14 cellular contexts compared by ENCODE assay signal in the genomic region with DNA sequence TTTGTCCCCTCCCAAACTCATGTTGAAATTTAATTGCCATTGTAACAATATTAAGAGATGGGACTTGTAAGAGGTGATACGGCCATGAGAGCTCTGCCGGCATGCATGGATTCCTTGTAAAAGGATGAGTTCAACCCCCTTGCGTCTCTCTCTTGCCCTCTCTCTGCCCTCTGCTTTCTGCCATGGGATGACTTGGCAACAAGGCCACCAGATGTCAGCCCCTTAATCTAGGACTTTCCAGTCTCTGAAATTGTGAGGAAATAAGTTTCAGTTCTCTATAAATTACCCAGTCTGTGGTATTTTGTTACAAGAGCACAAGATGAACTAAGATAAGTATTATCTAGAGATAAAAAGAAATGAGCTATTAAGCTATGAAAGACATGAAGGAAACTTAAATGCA.
DNase-seq lines count a peak whose midpoint lies in the region; ATAC-seq, FAIRE-seq and TF ChIP-seq lines count a peak whose summit lies in the region.
"Had no signal": no experiment of that assay in that cellular context is flagged by ENCODE, and none has a peak within 500 bp of the region (broad histone marks: within the 10 kb centered on the region; RNA-seq: fewer than 3 reads in every experiment).

No MANE protein-coding gene starts in this region.

- no peak for TF ChIP-seq CTCF in DOHH2 (IDR thresholded peaks at IDR 0.05; ENCODE audit: low read depth, low read length, poor library complexity, severe bottlenecking)

- no peaks in the 10 kb centered on the region for H3K36me3 ChIP-seq in DOHH2 (ENCODE audit: control insufficient read depth, low read length)
- H3K36me3 ChIP-seq: heart right ventricle, MG63, WERI-Rb-1 had no signal

- no peaks in the 10 kb centered on the region for H4K20me1 ChIP-seq in DOHH2 (ENCODE audit: control insufficient read depth, insufficient read depth, low read depth, low read length)

- no peaks in the 10 kb centered on the region for H3K79me2 ChIP-seq in DOHH2 (ENCODE audit: control insufficient read depth, low read length)

- no peaks in the 10 kb centered on the region for H3K9me3 ChIP-seq in DOHH2 (ENCODE audit: control insufficient read depth, insufficient read depth, low read length)
- H3K9me3 ChIP-seq: heart right ventricle, MG63 had no signal

- 0 out of 2 replicates have a peak, but pooled peaks cover 2% of the 10 kb centered on the region for H3F3A ChIP-seq in DOHH2 (ENCODE audit: control insufficient read depth, insufficient read depth)

- no peak for FAIRE-seq in H54 (lab: Jason Lieb, UNC)

- no peaks in the 10 kb centered on the region for H3K27me3 Mint-ChIP-seq in activated T-helper 17 cell treated with anti-CD3 and anti-CD28 coated beads, Interleukin-2, amount 50 U/mL, for 72 hours
- H3K27me3 Mint-ChIP-seq: activated naive CD8-positive, alpha-beta T cell treated with anti-CD3 and anti-CD28 coated beads, Interleukin-2, amount 10 ng/mL, durations not matched to agents 7 days and 5 days had no signal

- peaks cover 19% of the 10 kb centered on the region for H3K4me1 Mint-ChIP-seq in activated T-helper 17 cell treated with anti-CD3 and anti-CD28 coated beads, Interleukin-2, amount 50 U/mL, for 72 hours

- H3K9me3 Mint-ChIP-seq in activated T-helper 17 cell treated with anti-CD3 and anti-CD28 coated beads, Interleukin-2, amount 50 U/mL, for 72 hours, result no peaks in the 10 kb centered on the region

- no peak for DNase-seq in NCI-H2196 treated with DMSO at 0.1 percent for 48 hours (lab: John Stamatoyannopoulos, UW; ENCODE audit: unreplicated experiment)
- DNase-seq in NCI-H2196 (lab: John Stamatoyannopoulos, UW; ENCODE audit: unreplicated experiment), result no peak
- no peak for DNase-seq in H54 (ENCODE audit: insufficient read length, low spot score)
- no peak for DNase-seq in NCI-H1417 (lab: John Stamatoyannopoulos, UW)
- DNase-seq: activated naive CD8-positive, alpha-beta T cell treated with anti-CD3 and anti-CD28 coated beads, Interleukin-2, amount 10 ng/mL, durations not matched to agents 7 days and 5 days; heart right ventricle; MG63; WERI-Rb-1 had no signal

- H3K4me1 ChIP-seq in DOHH2 (ENCODE audit: control insufficient read depth, low read length), result peaks cover 62% of the 10 kb centered on the region

- H3K4me3 ChIP-seq in DOHH2 (ENCODE audit: low read length), result no peak overlapping the region
- H3K4me3 ChIP-seq: heart right ventricle, MG63, PC-9 had no signal

- H3K4me2 ChIP-seq in DOHH2 (ENCODE audit: low read length), result peak overlapping the region; percentile 15; the same call in 1 of the 2 replicates
- H3K4me2 ChIP-seq: PC-9 had no signal

- no peak overlapping the region for H3K27ac Mint-ChIP-seq in activated T-helper 17 cell treated with anti-CD3 and anti-CD28 coated beads, Interleukin-2, amount 50 U/mL, for 72 hours
- H3K27ac Mint-ChIP-seq: activated naive CD8-positive, alpha-beta T cell treated with anti-CD3 and anti-CD28 coated beads, Interleukin-2, amount 10 ng/mL, durations not matched to agents 7 days and 5 days had no signal

- no peaks in the 10 kb centered on the region for H3K9me2 ChIP-seq in DOHH2 (replicated peaks; ENCODE audit: control insufficient read depth, low read length)

- H3K4me3 Mint-ChIP-seq in activated T-helper 17 cell treated with anti-CD3 and anti-CD28 coated beads, Interleukin-2, amount 50 U/mL, for 72 hours, result peak overlapping the region; percentile 2
- H3K4me3 Mint-ChIP-seq: activated naive CD8-positive, alpha-beta T cell treated with anti-CD3 and anti-CD28 coated beads, Interleukin-2, amount 10 ng/mL, durations not matched to agents 7 days and 5 days had no signal

- ATAC-seq in GM19452 (IDR thresholded peaks at IDR 0.05; ENCODE audit: unreplicated experiment) (peak; percentile 57), HG03159 (IDR thresholded peaks at IDR 0.05; ENCODE audit: unreplicated experiment) (peak; percentile 50)
- no peak for ATAC-seq in activated T-helper 17 cell treated with anti-CD3 and anti-CD28 coated beads, Interleukin-2, amount 50 U/mL, for 72 hours (replicated peaks)

- H3K36me3 Mint-ChIP-seq in activated T-helper 17 cell treated with anti-CD3 and anti-CD28 coated beads, Interleukin-2, amount 50 U/mL, for 72 hours (ENCODE audit: low read depth), result no peaks in the 10 kb centered on the region

- peak overlapping the region; percentile 7; the same call in 1 of the 2 replicates for H3K27ac ChIP-seq in DOHH2 (ENCODE audit: low read depth, low read length)
- H3K27ac ChIP-seq: C4-2B, PC-9, WERI-Rb-1 had no signal

- no peaks in the 10 kb centered on the region for H3K27me3 ChIP-seq in DOHH2 (ENCODE audit: control insufficient read depth, low read length)
- H3K27me3 ChIP-seq: heart right ventricle, MG63 had no signal

- no peak for TF ChIP-seq POLR2A in H54 (IDR thresholded peaks at IDR 0.05; ENCODE audit: low read depth, low read length)
